Comparison of ENCODE assay signal across 1 cellular context in the genomic region with DNA sequence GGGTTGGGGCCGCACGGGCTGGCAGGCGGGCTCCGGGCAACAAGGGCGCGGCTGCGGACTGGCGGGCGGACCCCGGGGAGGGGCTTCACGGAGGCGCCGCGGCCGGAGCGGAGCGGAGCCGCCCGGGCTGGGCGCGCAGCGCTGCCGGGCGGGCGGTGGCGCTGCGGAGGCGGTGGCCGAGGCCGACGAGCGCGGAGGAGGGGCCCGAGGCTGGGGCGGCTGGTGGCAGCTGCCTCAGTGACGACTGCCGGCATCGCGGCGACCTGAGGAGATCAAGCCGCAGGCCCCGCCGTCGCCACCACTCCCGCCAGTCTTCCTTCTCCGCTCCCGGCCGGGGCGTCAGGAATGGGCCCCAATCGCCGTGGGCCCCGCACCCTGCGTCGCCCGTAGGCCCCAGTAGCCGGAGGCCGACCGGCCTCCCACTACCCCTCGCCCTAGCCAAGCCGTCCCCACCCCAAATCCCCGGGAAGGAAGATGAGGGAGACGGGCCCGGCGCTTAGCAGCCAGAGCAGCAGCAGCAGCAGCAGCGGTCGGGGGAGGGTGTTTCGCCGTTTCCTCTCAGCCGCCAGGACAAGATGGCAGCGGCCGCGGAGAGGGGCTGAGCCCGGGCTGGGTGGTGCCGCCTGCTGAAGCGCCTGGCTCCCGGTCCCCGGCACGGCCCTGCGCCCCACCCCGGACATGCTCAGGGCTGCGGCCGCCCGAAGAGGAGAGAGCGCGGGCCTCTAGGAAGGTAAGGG.
A peak's percentile ranks its signal among the peaks of the same experiment; 100 is the strongest.
TF ChIP-seq lines count a peak whose summit lies in the region.

A gene (plus strand): TSS at position 222 of the 737 bp plus-strand sequence.

TF ChIP-seq in H1, 55 proteins besides CTCF, POLR2A, EP300 and RAD21:
- TF ChIP-seq EGR1 (IDR thresholded peaks at IDR 0.05; ENCODE audit: borderline replicate concordance, low read depth, low read length) = no peak
- TF ChIP-seq HDAC2 (IDR thresholded peaks at IDR 0.05; ENCODE audit: borderline replicate concordance in 1 of 2, low read depth in 2 of 2, low read length in 2 of 2) = 0 out of 4 replicates have a peak, but pooled peaks of 1 of the 2 experiments have one; percentile 13
- peak; percentile 76 for TF ChIP-seq PHF8 (conservative IDR thresholded peaks at IDR 0.05; ENCODE audit: low read depth, low read length)
- peak; percentile 82 for TF ChIP-seq YY1 (IDR thresholded peaks at IDR 0.05; ENCODE audit: low read depth, low read length)
- TF ChIP-seq CTBP2 (IDR thresholded peaks at IDR 0.05; ENCODE audit: borderline replicate concordance, insufficient read depth, insufficient read length, low read length) = no peak
- peak; percentile 41 for TF ChIP-seq RBBP5 (IDR thresholded peaks at IDR 0.05; ENCODE audit: borderline replicate concordance, low read depth, low read length)
- TF ChIP-seq CBX8 (IDR thresholded peaks at IDR 0.05; ENCODE audit: borderline replicate concordance, low read depth, low read length) = no peak
- peak; percentile 24 for TF ChIP-seq KDM4A (IDR thresholded peaks at IDR 0.05; ENCODE audit: low read depth, low read length, severe bottlenecking)
- TF ChIP-seq, protein P1, sequence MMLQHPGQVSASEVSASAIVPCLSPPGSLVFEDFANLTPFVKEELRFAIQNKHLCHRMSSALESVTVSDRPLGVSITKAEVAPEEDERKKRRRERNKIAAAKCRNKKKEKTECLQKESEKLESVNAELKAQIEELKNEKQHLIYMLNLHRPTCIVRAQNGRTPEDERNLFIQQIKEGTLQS (IDR thresholded peaks at IDR 0.05; ENCODE audit: insufficient read depth, low read depth, low read length) = no peak
- peak; percentile 69 for TF ChIP-seq POLR2AphosphoS5 (IDR thresholded peaks at IDR 0.05; ENCODE audit: low read depth, low read length)
- no peak for TF ChIP-seq KDM1A (IDR thresholded peaks at IDR 0.05; ENCODE audit: borderline replicate concordance, low read length)
- peak in 1 of 2 experiments; percentile 24; a peak in 1 of 4 replicates for TF ChIP-seq SIN3A (conservative IDR thresholded peaks at IDR 0.05 in 1 of 2, IDR thresholded peaks at IDR 0.05 in 1 of 2; ENCODE audit: low read depth in 1 of 2, low read length in 2 of 2)
- TF ChIP-seq SIX5 (IDR thresholded peaks at IDR 0.05; ENCODE audit: low read depth, low read length) = no peak
- peak; percentile 22 for TF ChIP-seq TBP (IDR thresholded peaks at IDR 0.05; ENCODE audit: low read depth, low read length)
- TF ChIP-seq KDM5A (IDR thresholded peaks at IDR 0.05; ENCODE audit: low read length) = no peak
- peak; percentile 28 for TF ChIP-seq TAF7 (optimal IDR thresholded peaks at IDR 0.05; ENCODE audit: borderline replicate concordance, low read depth, low read length)
- TF ChIP-seq SP1 (IDR thresholded peaks at IDR 0.05; ENCODE audit: low read depth, low read length) = no peak
- TF ChIP-seq TAF1 (IDR thresholded peaks at IDR 0.05; ENCODE audit: low read depth, low read length) = peak; percentile 35
